ENCODE assay signal across 8 cellular contexts in genomic region chr16:31265329-31266245, GRCh38. TPM values are rescaled to one million over a fixed set of nuclear protein-coding genes. Genes with fewer than 3 reads are reported as not detected.
A peak's percentile ranks its signal among the peaks of the same experiment; 100 is the strongest.
DNase-seq lines count a peak whose midpoint lies in the region; ATAC-seq and TF ChIP-seq lines count a peak whose summit lies in the region.

No MANE protein-coding gene starts in this region.

- DNase-seq in AG09309 (ENCODE audit: low read depth) (peak; percentile 4), fibroblast of the aortic adventitia (ENCODE audit: low read depth) (peak; percentile 10), SHP77 (lab: John Stamatoyannopoulos, UW) (no peak), middle frontal gyrus (ENCODE audit: extremely low spot score, low spot score) (no peak)
- DNase-seq in activated CD4-positive, alpha-beta memory T cell treated with anti-CD3 and anti-CD28 coated beads for 36 hours: peak; percentile 91
- DNase-seq in stimulated activated CD4-positive, alpha-beta T cell treated with anti-CD3 and anti-CD28 coated beads, TNF-alpha, amount 100 ng/mL, for 48 hours (ENCODE audit: low read depth in 3 of 3): peak; percentile 55 to 74 (median 58)

- peak; percentile 8 for TF ChIP-seq CTCF in AG09309 (IDR thresholded peaks at IDR 0.05; ENCODE audit: control insufficient read depth, insufficient read depth, low read depth, low read length, missing control alignments)
- no peak for TF ChIP-seq CTCF in fibroblast of the aortic adventitia (IDR thresholded peaks at IDR 0.05; ENCODE audit: insufficient read depth, low read length)

- peak; percentile 82 for ATAC-seq in GM19467 (IDR thresholded peaks at IDR 0.05; ENCODE audit: unreplicated experiment)
- ATAC-seq in HG03558 (IDR thresholded peaks at IDR 0.05; ENCODE audit: extremely low read depth, unreplicated experiment): peak; percentile 81

- H3K4me1 Mint-ChIP-seq in activated CD4-positive, alpha-beta memory T cell treated with anti-CD3 and anti-CD28 coated beads for 36 hours (ENCODE audit: low read depth): peaks cover 46% of the 10 kb centered on the region

- no peak overlapping the region for H3K4me3 ChIP-seq in AG09309 (ENCODE audit: control insufficient read depth, low read depth, low read length)
- H3K4me3 ChIP-seq in fibroblast of the aortic adventitia (ENCODE audit: low read depth, low read length): no peak overlapping the region

- peak overlapping the region; percentile 85 for H3K27ac Mint-ChIP-seq in activated CD4-positive, alpha-beta memory T cell treated with anti-CD3 and anti-CD28 coated beads for 36 hours

- H3K4me3 Mint-ChIP-seq in activated CD4-positive, alpha-beta memory T cell treated with anti-CD3 and anti-CD28 coated beads for 36 hours: peak overlapping the region; percentile 28

- H3K27me3 Mint-ChIP-seq in activated CD4-positive, alpha-beta memory T cell treated with anti-CD3 and anti-CD28 coated beads for 36 hours: peaks cover under 1% of the 10 kb centered on the region

- intact Hi-C loops in activated CD4-positive, alpha-beta memory T cell treated with anti-CD3 and anti-CD28 coated beads for 36 hours (cut with micrococcal nuclease): loop anchor here (1.0 to 5.0 kb wide), 3 partner anchors 12 to 89 kb away; partner anchors contain the start of genes ITGAX and PYDC1

- H3K9me3 Mint-ChIP-seq in activated CD4-positive, alpha-beta memory T cell treated with anti-CD3 and anti-CD28 coated beads for 36 hours: no peaks in the 10 kb centered on the region

- H3K36me3 Mint-ChIP-seq in activated CD4-positive, alpha-beta memory T cell treated with anti-CD3 and anti-CD28 coated beads for 36 hours: no peaks in the 10 kb centered on the region

- POLR2A ChIA-PET in activated CD4-positive, alpha-beta memory T cell treated with anti-CD3 and anti-CD28 coated beads for 36 hours (lab: Charles Lee): no interaction called here

- CTCF ChIA-PET in activated CD4-positive, alpha-beta memory T cell treated with anti-CD3 and anti-CD28 coated beads for 36 hours (lab: Charles Lee): interaction anchor here (0.7 kb wide), 1 partner anchor 33 kb away, joined by 3 read pairs; no protein-coding TSS in a partner anchor

RNA-seq across cellular contexts. Expression of gene ITGAM, which starts 5.8 kb away (rescaled TPM):
- 1 to 10 TPM; 4.1 to 5.0 TPM for total RNA-seq in activated CD4-positive, alpha-beta memory T cell treated with anti-CD3 and anti-CD28 coated beads for 36 hours
- not detected in 2 replicates for total RNA-seq in fibroblast of the aortic adventitia (ENCODE audit: low replicate concordance)

RNA-seq across cellular contexts. Expression of gene PYDC1, which starts 48.7 kb away (rescaled TPM):
- total RNA-seq in activated CD4-positive, alpha-beta memory T cell treated with anti-CD3 and anti-CD28 coated beads for 36 hours: not detected
- not detected in 2 replicates for total RNA-seq in fibroblast of the aortic adventitia (ENCODE audit: low replicate concordance)

RNA-seq across cellular contexts. Expression of gene TRIM72, which starts 51.7 kb away (rescaled TPM):
- total RNA-seq in activated CD4-positive, alpha-beta memory T cell treated with anti-CD3 and anti-CD28 coated beads for 36 hours: not detected
- total RNA-seq in fibroblast of the aortic adventitia (ENCODE audit: low replicate concordance): not detected in 2 replicates

Comparison
In these comparisons a context has a peak if more than half of its experiments do, and no peak if none do; other contexts are left out.
1. DNase-seq: peak in AG09309 (single experiment), activated CD4-positive, alpha-beta memory T cell treated with anti-CD3 and anti-CD28 coated beads for 36 hours (single experiment), fibroblast of the aortic adventitia (single experiment) and stimulated activated CD4-positive, alpha-beta T cell treated with anti-CD3 and anti-CD28 coated beads, TNF-alpha, amount 100 ng/mL, for 48 hours (3 of 3); none in SHP77 (0 of 2) and middle frontal gyrus (single experiment).